ENCODE assay signal across 10 cellular contexts in the genomic region with DNA sequence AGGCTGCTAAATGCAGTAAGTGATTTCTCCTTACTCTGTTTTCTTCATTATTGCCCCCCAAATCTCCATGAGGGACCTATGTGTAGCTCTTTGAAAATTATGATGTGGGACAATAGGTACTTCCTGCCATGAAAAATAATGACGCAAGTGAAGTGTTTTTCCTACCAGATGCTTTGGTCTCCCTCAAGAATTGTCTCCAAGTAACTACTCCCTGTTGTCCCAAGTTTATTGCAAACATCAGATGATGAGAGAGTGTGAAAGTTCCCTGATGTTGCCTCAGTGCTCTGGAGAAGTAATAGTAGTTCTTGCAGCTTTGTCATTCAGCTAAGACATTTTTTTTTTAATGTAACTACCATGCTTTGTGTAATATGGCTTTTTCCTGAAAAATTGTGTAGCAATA. TPM values are rescaled to one million over a fixed set of nuclear protein-coding genes. Genes with fewer than 3 reads are reported as not detected.
"Had no signal": no experiment of that assay in that cellular context is flagged by ENCODE, and none has a peak within 500 bp of the region (broad histone marks: within the 10 kb centered on the region; RNA-seq: fewer than 3 reads in every experiment).

No MANE protein-coding gene starts in this region.

- DNase-seq: activated CD4-positive, alpha-beta memory T cell treated with anti-CD3 and anti-CD28 coated beads, Interleukin-2, amount 10 ng/mL, durations not matched to agents 7 days and 5 days; activated T-cell treated with anti-CD3 and anti-CD28 coated beads, Interleukin-2, amount 50 U/mL, for 48 hours; aorta; left lung; T1000 had no signal

- H3K4me2 ChIP-seq: smooth muscle cell had no signal

- H3K79me2 ChIP-seq: parathyroid adenoma had no signal

- H3K4me3 ChIP-seq: left lung, smooth muscle cell, tibial nerve had no signal

- H3K27me3 ChIP-seq: left lung, tibial nerve had no signal

- H3K4me1 ChIP-seq: left lung, parathyroid adenoma had no signal

- H3K9me3 ChIP-seq: left lung, tibial nerve had no signal

- H3K36me3 ChIP-seq: tibial nerve had no signal

- H3K9ac ChIP-seq: parathyroid adenoma had no signal

- ATAC-seq: left lung; stimulated activated memory B cell treated with anti-CD40 and anti-IgM and Interleukin-4, amounts not matched to agents 10 μg/mL and 1 μg/mL and 100 μg/mL, for 72 hours had no signal

- H3K27ac ChIP-seq: left lung, parathyroid adenoma, VCaP had no signal

- H2AFZ ChIP-seq: parathyroid adenoma had no signal

RNA-seq across cellular contexts. Expression of a gene that starts 37.5 kb away (rescaled TPM):
- total RNA-seq: activated CD4-positive, alpha-beta memory T cell treated with anti-CD3 and anti-CD28 coated beads, Interleukin-2, amount 10 ng/mL, durations not matched to agents 7 days and 5 days had no signal
